28 cellular contexts compared by ENCODE assay signal in genomic region chr10:51585742-51586141, GRCh38.
"Had no signal": no experiment of that assay in that cellular context is flagged by ENCODE, and none has a peak within 500 bp of the region (broad histone marks: within the 10 kb centered on the region; RNA-seq: fewer than 3 reads in every experiment).

No MANE protein-coding gene starts in this region.

- H3K4me1 ChIP-seq: esophagus muscularis mucosa, foreskin keratinocyte, gastroesophageal sphincter, heart right ventricle had no signal

- ATAC-seq: activated CD4-positive, alpha-beta T cell treated with anti-CD3 and anti-CD28 coated beads for 36 hours; activated CD8-positive, alpha-beta memory T cell treated with anti-CD3 and anti-CD28 coated beads, Interleukin-2, amount 10 ng/mL, durations not matched to agents 7 days and 5 days; activated CD8-positive, alpha-beta T cell treated with anti-CD3 and anti-CD28 coated beads, Interleukin-2, amount 10 ng/mL, durations not matched to agents 7 days and 5 days; activated T-cell treated with anti-CD3 and anti-CD28 coated beads, Interleukin-2, amount 50 U/mL, for 72 hours; foreskin keratinocyte; gastroesophageal sphincter; heart right ventricle; T-helper 17 cell had no signal

- H3K9me3 ChIP-seq: esophagus muscularis mucosa had no signal

- H3K36me3 ChIP-seq: brain microvascular endothelial cell, esophagus muscularis mucosa, gastroesophageal sphincter, heart right ventricle had no signal

- H3K27me3 ChIP-seq: brain microvascular endothelial cell, dorsolateral prefrontal cortex, esophagus muscularis mucosa, foreskin keratinocyte, gastroesophageal sphincter, heart right ventricle had no signal

- DNase-seq: activated CD4-positive, alpha-beta memory T cell treated with anti-CD3 and anti-CD28 coated beads for 36 hours; activated CD4-positive, alpha-beta T cell treated with anti-CD3 and anti-CD28 coated beads for 36 hours; activated CD4-positive, alpha-beta T cell treated with anti-CD3 and anti-CD28 coated beads, Interleukin-2, amount 10 ng/mL, durations not matched to agents 24 days and 14 days; activated CD4-positive, CD25-positive, alpha-beta regulatory T cell; activated CD4-positive, CD25-positive, alpha-beta regulatory T cell treated with anti-CD3 and anti-CD28 coated beads, Interleukin-2, amount 50 U/mL, for 72 hours; activated CD8-positive, alpha-beta memory T cell treated with anti-CD3 and anti-CD28 coated beads, Interleukin-2, amount 10 ng/mL, durations not matched to agents 7 days and 5 days; activated CD8-positive, alpha-beta memory T cell treated with anti-CD3 and anti-CD28 coated beads, Interleukin-2, amount 50 U/mL, for 4 hours; activated CD8-positive, alpha-beta T cell treated with anti-CD3 and anti-CD28 coated beads, Interleukin-2, amount 10 ng/mL, durations not matched to agents 7 days and 5 days; activated gamma-delta T cell treated with Interleukin-2 at 50 U/mL for 16 hours; activated naive CD4-positive, alpha-beta T cell treated with anti-CD3 and anti-CD28 coated beads, Interleukin-2, amount 50 U/mL, for 16 hours; activated naive CD4-positive, alpha-beta T cell treated with Interleukin-2 at 50 U/mL for 16 hours; activated T-cell treated with anti-CD3 and anti-CD28 coated beads, Interleukin-2, amount 50 U/mL, for 24 hours; activated T-cell treated with anti-CD3 and anti-CD28 coated beads, Interleukin-2, amount 50 U/mL, for 72 hours; amniotic stem cell; anterior cingulate cortex; brain microvascular endothelial cell; dorsolateral prefrontal cortex; effector memory CD4-positive, alpha-beta T cell; endodermal cell; erythroblast; foreskin keratinocyte; heart right ventricle; T-helper 1 cell; T-helper 17 cell; T1000 had no signal

- H3K4me3 ChIP-seq: coronary artery, dorsolateral prefrontal cortex, esophagus muscularis mucosa, gastroesophageal sphincter, heart right ventricle had no signal

- H3K27ac ChIP-seq: brain microvascular endothelial cell, coronary artery, dorsolateral prefrontal cortex, esophagus muscularis mucosa, foreskin keratinocyte, gastroesophageal sphincter, heart right ventricle had no signal
